ENCODE assay signal across 19 cellular contexts in the genomic region with DNA sequence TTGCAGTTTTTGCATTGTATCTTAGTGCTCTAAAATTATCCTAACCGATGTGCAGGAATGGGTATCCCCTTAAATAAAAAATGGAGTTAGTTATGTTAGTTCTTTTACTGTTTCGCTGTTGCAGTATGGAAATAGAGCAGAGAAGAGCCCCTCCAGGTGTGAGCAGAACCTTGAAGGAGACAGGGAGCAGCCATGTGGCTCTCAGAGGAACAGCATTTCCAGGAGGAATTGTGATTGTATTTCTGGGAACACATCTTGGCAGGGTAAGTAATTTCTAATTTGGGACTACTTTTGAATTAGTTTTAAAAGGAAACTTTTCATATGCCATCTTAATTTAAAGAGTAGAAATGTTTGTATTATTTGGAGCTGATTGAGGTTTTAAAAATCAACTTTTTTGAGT. TPM values are rescaled to one million over a fixed set of nuclear protein-coding genes. Genes with fewer than 3 reads are reported as not detected.
DNase-seq lines count a peak whose midpoint lies in the region; ATAC-seq and TF ChIP-seq lines count a peak whose summit lies in the region.
"Had no signal": no experiment of that assay in that cellular context is flagged by ENCODE, and none has a peak within 500 bp of the region (broad histone marks: within the 10 kb centered on the region; RNA-seq: fewer than 3 reads in every experiment).

No MANE protein-coding gene starts in this region.

- H3K9me3 Mint-ChIP-seq in HFFc6, result no peaks in the 10 kb centered on the region
- H3K9me3 Mint-ChIP-seq in effector memory CD8-positive, alpha-beta T cell, result no peaks in the 10 kb centered on the region
- H3K9me3 Mint-ChIP-seq: activated T-helper 1 cell treated with anti-CD3 and anti-CD28 coated beads, Interleukin-12 subunit alpha, Interleukin-12 subunit beta, Interleukin-2, Interleukin-4 antibody, amounts not matched to agents 30 ng/mL and 10 ng/mL and 1 ng/mL, durations not matched to agents 14 hours and 24 hours and 36 hours; CD4-positive, alpha-beta T cell had no signal

- ATAC-seq in left lung (peak; percentile 40), HG02973 (IDR thresholded peaks at IDR 0.05; ENCODE audit: unreplicated experiment) (no peak)
- no peak for ATAC-seq in effector memory CD8-positive, alpha-beta T cell (replicated peaks)
- ATAC-seq: lower lobe of right lung had no signal

- H3K27me3 ChIP-seq in left lung, result peaks cover 0 to 10% of the 10 kb centered on the region in 2 donors
- H3K27me3 ChIP-seq: neural progenitor cell had no signal

- H3K36me3 ChIP-seq in left lung, result no peaks in the 10 kb centered on the region
- H3K36me3 ChIP-seq: lower lobe of right lung, neural progenitor cell had no signal

- peak; percentile 39 for DNase-seq in D341Med (ENCODE audit: low spot score)
- DNase-seq in HFFc6, result no peak
- peak; percentile 13 for DNase-seq in cerebellar cortex (ENCODE audit: low spot score)
- no peak for DNase-seq in left lung
- DNase-seq in NCI-H510A (lab: John Stamatoyannopoulos, UW), result no peak
- no peak for DNase-seq in GM03348 (ENCODE audit: low spot score)
- no peak for DNase-seq in effector memory CD8-positive, alpha-beta T cell
- DNase-seq: amniotic stem cell; CD4-positive, alpha-beta T cell; GF-D8; head of caudate nucleus; lower lobe of right lung; NCI-H1105; NCI-H524; RPMI8226; small intestine had no signal

- no peaks in the 10 kb centered on the region for H3K36me3 Mint-ChIP-seq in HFFc6 (ENCODE audit: low read depth)
- no peaks in the 10 kb centered on the region for H3K36me3 Mint-ChIP-seq in effector memory CD8-positive, alpha-beta T cell (ENCODE audit: insufficient read depth)
- H3K36me3 Mint-ChIP-seq: neural progenitor cell had no signal

- no peak overlapping the region for H3K27ac Mint-ChIP-seq in HFFc6
- H3K27ac Mint-ChIP-seq in effector memory CD8-positive, alpha-beta T cell, result no peak overlapping the region
- H3K27ac Mint-ChIP-seq: activated T-helper 1 cell treated with anti-CD3 and anti-CD28 coated beads, Interleukin-12 subunit alpha, Interleukin-12 subunit beta, Interleukin-2, Interleukin-4 antibody, amounts not matched to agents 30 ng/mL and 10 ng/mL and 1 ng/mL, durations not matched to agents 14 hours and 24 hours and 36 hours; CD4-positive, alpha-beta T cell; neural progenitor cell had no signal

- H3K4me1 Mint-ChIP-seq in HFFc6 (ENCODE audit: low read depth), result no peaks in the 10 kb centered on the region
- peaks cover 3 to 6% of the 10 kb centered on the region in 2 donors for H3K4me1 Mint-ChIP-seq in effector memory CD8-positive, alpha-beta T cell (ENCODE audit: low read depth in 2 of 2)

- H3K4me3 ChIP-seq in left lung, result no peak overlapping the region
- H3K4me3 ChIP-seq: lower lobe of right lung, neural progenitor cell had no signal

- intact Hi-C loops in left lung (cut with DNase I), result no loop called here

- no peak overlapping the region for H3K4me3 Mint-ChIP-seq in HFFc6
- H3K4me3 Mint-ChIP-seq in effector memory CD8-positive, alpha-beta T cell, result no peak overlapping the region
- H3K4me3 Mint-ChIP-seq: activated T-helper 1 cell treated with anti-CD3 and anti-CD28 coated beads, Interleukin-12 subunit alpha, Interleukin-12 subunit beta, Interleukin-2, Interleukin-4 antibody, amounts not matched to agents 30 ng/mL and 10 ng/mL and 1 ng/mL, durations not matched to agents 14 hours and 24 hours and 36 hours; CD4-positive, alpha-beta T cell; neural progenitor cell had no signal

- H3K27ac ChIP-seq in left lung, result no peak overlapping the region
- H3K27ac ChIP-seq: lower lobe of right lung, neural progenitor cell had no signal

- no peaks in the 10 kb centered on the region for H3K9me3 ChIP-seq in left lung
- H3K9me3 ChIP-seq: lower lobe of right lung had no signal

- peaks cover 3% of the 10 kb centered on the region; the same call in 1 of the 2 replicates for H3K27me3 Mint-ChIP-seq in HFFc6 (ENCODE audit: insufficient read depth)
- peaks cover 8 to 10% of the 10 kb centered on the region in 2 donors for H3K27me3 Mint-ChIP-seq in effector memory CD8-positive, alpha-beta T cell

- peak; percentile 37 for TF ChIP-seq CTCF in HFFc6 (IDR thresholded peaks at IDR 0.05)
- TF ChIP-seq CTCF in left lung (IDR thresholded peaks at IDR 0.05), result no peak

- peaks cover 0 to 1% of the 10 kb centered on the region in 2 donors for H3K4me1 ChIP-seq in left lung

RNA-seq across cellular contexts. Expression of a gene that starts 5.3 kb away (rescaled TPM):
- total RNA-seq in HFFc6 (2021; fragmentation: NEBNext Ultra II Directional; extraction: Animal tissue kit (Norgen Biotek cat#: 25700)), result under 1 TPM in 1 of 6 experiments, not detected in 5; 0.05 TPM
- under 1 TPM; 0.47 to 0.61 TPM for total RNA-seq in left lung
- total RNA-seq: activated T-helper 1 cell treated with anti-CD3 and anti-CD28 coated beads, Interleukin-12 subunit alpha, Interleukin-12 subunit beta, Interleukin-2, Interleukin-4 antibody, amounts not matched to agents 30 ng/mL and 10 ng/mL and 1 ng/mL, durations not matched to agents 14 hours and 24 hours and 36 hours; CD4-positive, alpha-beta T cell had no signal

RNA-seq across cellular contexts. Expression of a gene that starts 8.8 kb away (rescaled TPM):
- total RNA-seq in HFFc6 (2021; fragmentation: NEBNext Ultra II Directional; extraction: Animal tissue kit (Norgen Biotek cat#: 25700)), result 10 to 100 TPM; 39.1 to 98.7 (median 40.9) TPM
- total RNA-seq in left lung, result 10 to 100 TPM; 46.4 to 96.9 TPM
- total RNA-seq: CD4-positive, alpha-beta T cell had no signal

Comparison
In these comparisons a context has a peak if more than half of its experiments do, and no peak if none do; other contexts are left out.
1. DNase-seq: peak in D341Med (single experiment) and cerebellar cortex (single experiment); none in HFFc6 (single experiment), left lung (0 of 2), NCI-H510A (single experiment), GM03348 (single experiment) and effector memory CD8-positive, alpha-beta T cell (0 of 3).